16 cellular contexts compared by ENCODE assay signal in genomic region chr2:28449126-28449488, GRCh38. TPM values are rescaled to one million over a fixed set of nuclear protein-coding genes. Genes with fewer than 3 reads are reported as not detected.
DNase-seq lines count a peak whose midpoint lies in the region; ATAC-seq and TF ChIP-seq lines count a peak whose summit lies in the region.
"Had no signal": no experiment of that assay in that cellular context is flagged by ENCODE, and none has a peak within 500 bp of the region (broad histone marks: within the 10 kb centered on the region; RNA-seq: fewer than 3 reads in every experiment).

No MANE protein-coding gene starts in this region.

- ATAC-seq in activated naive CD4-positive, alpha-beta T cell treated with anti-CD3 and anti-CD28 coated beads, Interleukin-2, amount 50 U/mL, for 72 hours, result no peak
- no peak for ATAC-seq in activated T-helper 17 cell treated with anti-CD3 and anti-CD28 coated beads, Interleukin-2, amount 50 U/mL, for 72 hours (replicated peaks)
- ATAC-seq in lower lobe of right lung (no peak), body of pancreas (no peak)

- H3K27me3 ChIP-seq in lower lobe of right lung (ENCODE audit: low read depth) (no peaks in the 10 kb centered on the region), vagina (no peaks in the 10 kb centered on the region), body of pancreas (no peaks in the 10 kb centered on the region)
- H3K27me3 ChIP-seq: testis had no signal

- peaks cover 41% of the 10 kb centered on the region for H3K4me1 Mint-ChIP-seq in activated T-helper 17 cell treated with anti-CD3 and anti-CD28 coated beads, Interleukin-2, amount 50 U/mL, for 72 hours

- peaks cover 24% of the 10 kb centered on the region for H3K4me1 ChIP-seq in lower lobe of right lung
- peaks cover 59% of the 10 kb centered on the region for H3K4me1 ChIP-seq in vagina
- H3K4me1 ChIP-seq in body of pancreas, result no peaks in the 10 kb centered on the region
- H3K4me1 ChIP-seq: parathyroid adenoma, testis had no signal

- 74 to 84% methylated on average over 4 to 6 of the region's 6 CpGs for WGBS in body of pancreas, 2 donors

- peak overlapping the region; percentile 95 to 99 for H3K27ac Mint-ChIP-seq in activated naive CD4-positive, alpha-beta T cell treated with anti-CD3 and anti-CD28 coated beads, Interleukin-2, amount 50 U/mL, for 72 hours
- peak overlapping the region; percentile 98 for H3K27ac Mint-ChIP-seq in activated T-helper 17 cell treated with anti-CD3 and anti-CD28 coated beads, Interleukin-2, amount 50 U/mL, for 72 hours

- H3K4me3 ChIP-seq in lower lobe of right lung (no peak overlapping the region), vagina (no peak overlapping the region), body of pancreas (no peak overlapping the region)
- H3K4me3 ChIP-seq: testis had no signal

- no peaks in the 10 kb centered on the region for H3K27me3 Mint-ChIP-seq in activated T-helper 17 cell treated with anti-CD3 and anti-CD28 coated beads, Interleukin-2, amount 50 U/mL, for 72 hours

- TF ChIP-seq POLR2A in vagina (IDR thresholded peaks at IDR 0.05), result no peak
- TF ChIP-seq POLR2A in body of pancreas (IDR thresholded peaks at IDR 0.05), result no peak

- H3K36me3 Mint-ChIP-seq in activated naive CD4-positive, alpha-beta T cell treated with anti-CD3 and anti-CD28 coated beads, Interleukin-2, amount 50 U/mL, for 72 hours, result peaks cover 0 to 2% of the 10 kb centered on the region in 2 donors
- H3K36me3 Mint-ChIP-seq in activated T-helper 17 cell treated with anti-CD3 and anti-CD28 coated beads, Interleukin-2, amount 50 U/mL, for 72 hours (ENCODE audit: low read depth), result peaks cover 9% of the 10 kb centered on the region

- no peaks in the 10 kb centered on the region for H3K9me3 ChIP-seq in lower lobe of right lung
- no peaks in the 10 kb centered on the region for H3K9me3 ChIP-seq in vagina
- H3K9me3 ChIP-seq in body of pancreas, result no peaks in the 10 kb centered on the region
- H3K9me3 ChIP-seq: testis had no signal

- no peak for TF ChIP-seq CTCF in lower lobe of right lung (IDR thresholded peaks at IDR 0.05)
- no peak for TF ChIP-seq CTCF in vagina (IDR thresholded peaks at IDR 0.05)
- no peak for TF ChIP-seq CTCF in body of pancreas (IDR thresholded peaks at IDR 0.05)

- H3K9me3 Mint-ChIP-seq in activated naive CD4-positive, alpha-beta T cell treated with anti-CD3 and anti-CD28 coated beads, Interleukin-2, amount 50 U/mL, for 72 hours, result peaks cover 0 to 10% of the 10 kb centered on the region in 2 donors
- no peaks in the 10 kb centered on the region for H3K9me3 Mint-ChIP-seq in activated T-helper 17 cell treated with anti-CD3 and anti-CD28 coated beads, Interleukin-2, amount 50 U/mL, for 72 hours

- peak overlapping the region; percentile 85 for H3K4me3 Mint-ChIP-seq in activated T-helper 17 cell treated with anti-CD3 and anti-CD28 coated beads, Interleukin-2, amount 50 U/mL, for 72 hours

- DNase-seq in activated naive CD4-positive, alpha-beta T cell treated with anti-CD3 and anti-CD28 coated beads, Interleukin-2, amount 50 U/mL, for 72 hours (ENCODE audit: low spot score in 2 of 2), result no peak
- no peak for DNase-seq in activated naive CD4-positive, alpha-beta T cell (lab: John Stamatoyannopoulos, UW)
- DNase-seq in lower lobe of right lung (no peak), vagina (ENCODE audit: extremely low spot score in 2 of 2) (no peak), T-helper 9 cell (no peak), body of pancreas (no peak), 8988T (no peak)
- DNase-seq: anterior cingulate cortex, DMS 273 treated with DMSO at 0.1 percent for 48 hours, hippocampal formation, NCI-H187, NCI-H510A, testis had no signal

- peak overlapping the region; percentile 41 for H3K27ac ChIP-seq in lower lobe of right lung
- H3K27ac ChIP-seq in vagina, result peak overlapping the region; percentile 72
- H3K27ac ChIP-seq in body of pancreas, result no peak overlapping the region
- H3K27ac ChIP-seq: parathyroid adenoma, testis, VCaP had no signal

- intact Hi-C loops in lower lobe of right lung (cut with DNase I), result no loop called here
- intact Hi-C loops in vagina (cut with DNase I), result loop anchor here (5.0 kb wide), 2 partner anchors 42 to 747 kb away; no protein-coding TSS in a partner anchor
- intact Hi-C loops in body of pancreas (cut with DNase I), result no loop called here

- H3K36me3 ChIP-seq in lower lobe of right lung (no peaks in the 10 kb centered on the region), vagina (no peaks in the 10 kb centered on the region), body of pancreas (replicated peaks in 1 of 2; ENCODE audit: insufficient read depth in 1 of 2, low read depth in 2 of 2) (no peaks in the 10 kb centered on the region)

RNA-seq across cellular contexts. Expression of gene PLB1, which starts 46.8 kb away (rescaled TPM):
- under 1 TPM; 0.39 to 0.89 TPM for total RNA-seq in activated naive CD4-positive, alpha-beta T cell treated with anti-CD3 and anti-CD28 coated beads, Interleukin-2, amount 50 U/mL, for 72 hours
- under 1 TPM; 0.61 to 0.90 TPM for total RNA-seq in activated T-helper 17 cell treated with anti-CD3 and anti-CD28 coated beads, Interleukin-2, amount 50 U/mL, for 72 hours
- total RNA-seq in lower lobe of right lung (5.5 TPM), vagina (2.5 TPM), body of pancreas (10 to 100 TPM in 1 of 2 donors, 1 to 10 TPM in 1; 1.0 to 12.9 TPM)

RNA-seq across cellular contexts. Expression of gene FOSL2, which starts 56.4 kb away (rescaled TPM):
- total RNA-seq in activated naive CD4-positive, alpha-beta T cell treated with anti-CD3 and anti-CD28 coated beads, Interleukin-2, amount 50 U/mL, for 72 hours, result 100 to 1,000 TPM in 1 of 2 donors, 10 to 100 TPM in 1; 99.3 to 153 TPM
- 100 to 1,000 TPM in 1 of 2 donors, 10 to 100 TPM in 1; 90.9 to 214 TPM for total RNA-seq in activated T-helper 17 cell treated with anti-CD3 and anti-CD28 coated beads, Interleukin-2, amount 50 U/mL, for 72 hours
- 74.9 TPM for total RNA-seq in lower lobe of right lung
- total RNA-seq in vagina, result 213 TPM
- total RNA-seq in body of pancreas, result 10 to 100 TPM; 27.5 to 33.9 TPM

Comparison
In these comparisons a context has a peak if more than half of its experiments do, and no peak if none do; other contexts are left out.
1. H3K27ac ChIP-seq: peak in lower lobe of right lung (single experiment) and vagina (single experiment); none in body of pancreas (0 of 4).